Comparison of ENCODE assay signal across 1 cellular context in genomic region chr9:129413537-129414376, GRCh38.
A peak's percentile ranks its signal among the peaks of the same experiment; 100 is the strongest.
TF ChIP-seq lines count a peak whose summit lies in the region.

No MANE protein-coding gene starts in this region.

TF ChIP-seq in H1, 55 proteins besides CTCF, POLR2A, EP300 and RAD21:
- peak; percentile 11; the same call in 1 of the 2 replicates for TF ChIP-seq TEAD4 (IDR thresholded peaks at IDR 0.05; ENCODE audit: low read depth, low read length)
- TF ChIP-seq CREB1 (IDR thresholded peaks at IDR 0.05), result no peak
- no peak for TF ChIP-seq CTBP2 (IDR thresholded peaks at IDR 0.05; ENCODE audit: borderline replicate concordance, insufficient read depth, insufficient read length, low read length)
- no peak for TF ChIP-seq BRCA1 (IDR thresholded peaks at IDR 0.05; ENCODE audit: low read depth, low read length)
- TF ChIP-seq E2F6 (IDR thresholded peaks at IDR 0.05), result peak; percentile 44; the same call in 1 of the 2 replicates
- peak; percentile 48; the same call in 1 of the 2 replicates for TF ChIP-seq TAF1 (IDR thresholded peaks at IDR 0.05; ENCODE audit: low read depth, low read length)
- 0 out of 2 replicates have a peak, but pooled peaks have one; percentile 34 for TF ChIP-seq BACH1 (IDR thresholded peaks at IDR 0.05; ENCODE audit: low read length)
- TF ChIP-seq ASH2L (IDR thresholded peaks at IDR 0.05; ENCODE audit: low read length), result peak; percentile 44
- TF ChIP-seq ZNF274 (IDR thresholded peaks at IDR 0.05; ENCODE audit: borderline replicate concordance, extremely low read depth, low read length), result no peak
- no peak for TF ChIP-seq CHD1 (IDR thresholded peaks at IDR 0.05; ENCODE audit: low read depth, low read length)
- no peak for TF ChIP-seq HDAC2 (IDR thresholded peaks at IDR 0.05; ENCODE audit: borderline replicate concordance in 1 of 2, low read depth in 2 of 2, low read length in 2 of 2)
- TF ChIP-seq POLR2AphosphoS5 (IDR thresholded peaks at IDR 0.05; ENCODE audit: low read depth, low read length), result no peak
- TF ChIP-seq GABPA (IDR thresholded peaks at IDR 0.05; ENCODE audit: borderline replicate concordance, insufficient read depth, low read length), result no peak
- TF ChIP-seq SIN3A (conservative IDR thresholded peaks at IDR 0.05 in 1 of 2, IDR thresholded peaks at IDR 0.05 in 1 of 2; ENCODE audit: low read depth in 1 of 2, low read length in 2 of 2), result peak; percentile 77 to 90; a peak in 2 of 4 replicates
- TF ChIP-seq JUND (IDR thresholded peaks at IDR 0.05; ENCODE audit: low read length), result peak; percentile 56; the same call in 1 of the 2 replicates
- peak; percentile 86 for TF ChIP-seq NRF1 (IDR thresholded peaks at IDR 0.05; ENCODE audit: low read depth, low read length)
- TF ChIP-seq MAX (IDR thresholded peaks at IDR 0.05), result peak; percentile 84
- peak; percentile 44; the same call in 1 of the 2 replicates for TF ChIP-seq PHF8 (conservative IDR thresholded peaks at IDR 0.05; ENCODE audit: low read depth, low read length)
- 0 out of 2 replicates have a peak, but pooled peaks have one; percentile 17 for TF ChIP-seq TBP (IDR thresholded peaks at IDR 0.05; ENCODE audit: low read depth, low read length)
- 0 out of 2 replicates have a peak, but pooled peaks have one; percentile 33 for TF ChIP-seq RBBP5 (IDR thresholded peaks at IDR 0.05; ENCODE audit: borderline replicate concordance, low read depth, low read length)
